23 cellular contexts compared by ENCODE assay signal in the genomic region with DNA sequence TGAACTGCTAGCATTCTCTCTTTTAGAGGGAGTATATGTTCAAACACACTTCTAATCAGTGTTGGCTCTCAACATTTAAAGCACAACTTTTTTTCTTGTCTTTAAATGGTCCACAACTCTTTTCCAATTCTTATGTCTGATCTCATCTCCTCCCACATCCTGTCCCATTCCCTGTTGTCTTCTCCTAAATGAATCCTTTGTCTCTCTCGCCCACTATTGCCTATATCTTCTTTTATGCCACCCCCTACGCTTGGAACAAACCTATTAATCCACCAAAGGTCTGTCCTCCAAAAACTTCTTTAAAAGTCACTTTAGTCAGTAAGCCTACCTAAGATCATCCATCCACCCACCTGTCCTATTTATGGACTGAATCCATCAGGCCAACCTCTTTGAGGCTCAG.
DNase-seq lines count a peak whose midpoint lies in the region; ATAC-seq and TF ChIP-seq lines count a peak whose summit lies in the region.
"Had no signal": no experiment of that assay in that cellular context is flagged by ENCODE, and none has a peak within 500 bp of the region (broad histone marks: within the 10 kb centered on the region; RNA-seq: fewer than 3 reads in every experiment).

No MANE protein-coding gene starts in this region.

- no peak overlapping the region for H3K4me3 ChIP-seq in mammary epithelial cell (replicated peaks in 1 of 3; ENCODE audit: insufficient read depth in 1 of 3, low read depth in 2 of 3, low read length in 3 of 3)
- no peak overlapping the region for H3K4me3 ChIP-seq in dorsolateral prefrontal cortex
- H3K4me3 ChIP-seq: MG63, PC-9 had no signal

- H3K27ac ChIP-seq in mammary epithelial cell (ENCODE audit: insufficient read depth, low read depth, low read length) (no peak overlapping the region), dorsolateral prefrontal cortex (peak overlapping the region in 51 of 59 donors; percentile 20 to 96 (median 90))
- H3K27ac ChIP-seq: 22Rv1, PC-9 had no signal

- DNase-seq in mammary epithelial cell (no peak), MCF 10A (ENCODE audit: unreplicated experiment) (no peak), dorsolateral prefrontal cortex (no peak), neural crest cell (ENCODE audit: low read depth, low spot score) (no peak), UCSD-AML1 (lab: John Stamatoyannopoulos, UW; ENCODE audit: unreplicated experiment) (no peak), left ventricle myocardium superior (no peak), SHP77 treated with DMSO at 0.1 percent for 48 hours (lab: John Stamatoyannopoulos, UW) (no peak)
- DNase-seq: BE2C; Calu3; CD8-positive, alpha-beta memory T cell; DMS79 treated with DMSO at 0.1 percent for 48 hours; GF-D8; HFFc6; KBM-7; MG63; NCI-H1694; NCI-H2029 treated with DMSO at 0.1 percent for 48 hours; NCI-H446 treated with DMSO at 0.1 percent for 48 hours; NCI-H526; PC-9 had no signal

- H3K4me1 Mint-ChIP-seq in MCF 10A (ENCODE audit: insufficient read depth, unreplicated experiment) (peaks cover 5% of the 10 kb centered on the region), neural crest cell (peaks cover 63% of the 10 kb centered on the region)

- CTCF ChIA-PET in mammary epithelial cell (lab: Charles Lee; ENCODE audit: low non-redundant PET) (no interaction called here), MCF 10A (lab: Yijun Ruan, JAX) (no interaction called here)

- 48% methylated on average over 2 of the region's 2 CpGs for WGBS in mammary epithelial cell (ENCODE audit: low coverage, missing lambda C conversion rate)

- H3K27me3 Mint-ChIP-seq in MCF 10A (ENCODE audit: insufficient read depth, unreplicated experiment) (no peaks in the 10 kb centered on the region), neural crest cell (ENCODE audit: low read depth) (no peaks in the 10 kb centered on the region)
- H3K27me3 Mint-ChIP-seq: CD8-positive, alpha-beta memory T cell had no signal

- H3K27me3 ChIP-seq in mammary epithelial cell (ENCODE audit: insufficient read depth, low read length): no peaks in the 10 kb centered on the region
- no peaks in the 10 kb centered on the region for H3K27me3 ChIP-seq in dorsolateral prefrontal cortex
- H3K27me3 ChIP-seq: BE2C, MG63 had no signal

- H3K9me3 ChIP-seq in mammary epithelial cell (replicated peaks; ENCODE audit: insufficient read depth, low read length): no peaks in the 10 kb centered on the region
- H3K9me3 ChIP-seq: BE2C, MG63 had no signal

- peaks cover 10% of the 10 kb centered on the region for H3K4me1 ChIP-seq in mammary epithelial cell (ENCODE audit: insufficient read depth, low read length)
- H3K4me1 ChIP-seq: BE2C had no signal

- H3K27ac Mint-ChIP-seq in MCF 10A (ENCODE audit: low read depth, unreplicated experiment) (no peak overlapping the region), neural crest cell (ENCODE audit: unreplicated experiment) (peak overlapping the region; percentile 91)
- H3K27ac Mint-ChIP-seq: CD14-positive monocyte, HFFc6 had no signal

- no peaks in the 10 kb centered on the region for H3K36me3 Mint-ChIP-seq in MCF 10A (ENCODE audit: insufficient read depth, unreplicated experiment)
- no peaks in the 10 kb centered on the region for H3K36me3 Mint-ChIP-seq in neural crest cell (ENCODE audit: low read depth)

- intact Hi-C loops in mammary epithelial cell (cut with micrococcal nuclease): no loop called here
- intact Hi-C loops in MCF 10A (cut with micrococcal nuclease): no loop called here
- intact Hi-C loops in dorsolateral prefrontal cortex (cut with DNase I): no loop called here
- intact Hi-C loops in left ventricle myocardium superior (cut with micrococcal nuclease): no loop called here

- H3K9ac ChIP-seq in mammary epithelial cell (ENCODE audit: insufficient read depth, low read length): no peak overlapping the region

- no peaks in the 10 kb centered on the region for H3K79me2 ChIP-seq in mammary epithelial cell (ENCODE audit: insufficient read depth, low read length)

- no peaks in the 10 kb centered on the region for H3K36me3 ChIP-seq in mammary epithelial cell (ENCODE audit: insufficient read depth, low read length)
- H3K36me3 ChIP-seq: BE2C, MG63 had no signal

- H3K9me3 Mint-ChIP-seq in MCF 10A (ENCODE audit: unreplicated experiment) (no peaks in the 10 kb centered on the region), neural crest cell (no peaks in the 10 kb centered on the region)
- H3K9me3 Mint-ChIP-seq: CD8-positive, alpha-beta memory T cell; HFFc6 had no signal

- H2AFZ ChIP-seq in mammary epithelial cell (ENCODE audit: low read depth, low read length): no peak overlapping the region
- H2AFZ ChIP-seq: PC-9 had no signal

- H4K20me1 ChIP-seq in mammary epithelial cell (ENCODE audit: insufficient read depth, low read length): no peaks in the 10 kb centered on the region

- POLR2A ChIA-PET in MCF 10A (lab: Yijun Ruan, JAX): no interaction called here

- TF ChIP-seq CTCF in mammary epithelial cell (conservative IDR thresholded peaks at IDR 0.05 in 1 of 2, IDR thresholded peaks at IDR 0.05 in 1 of 2; ENCODE audit: extremely low read depth in 1 of 2, insufficient read depth in 1 of 2, low read depth in 1 of 2, low read length in 2 of 2): no peak
- TF ChIP-seq CTCF in MCF 10A (IDR thresholded peaks at IDR 0.05; ENCODE audit: unreplicated experiment): no peak
- TF ChIP-seq CTCF in dorsolateral prefrontal cortex (IDR thresholded peaks at IDR 0.05 in 54 of 56, conservative IDR thresholded peaks at IDR 0.05 in 2 of 56; ENCODE audit: low read depth in 1 of 56, partially characterized antibody in 56 of 56): no peak
- no peak for TF ChIP-seq CTCF in neural crest cell (conservative IDR thresholded peaks at IDR 0.05)

- H3K4me2 ChIP-seq in mammary epithelial cell (ENCODE audit: insufficient read depth, low read depth, low read length): peak overlapping the region; percentile 28
- H3K4me2 ChIP-seq: PC-9 had no signal

- in situ Hi-C loops in mammary epithelial cell (cut with MboI; ENCODE audit: low sequenced_read_pairs in 2 of 2): no loop called here

- ATAC-seq in left ventricle myocardium superior: no peak
- ATAC-seq: Right ventricle myocardium inferior had no signal

- BruUV-seq in mammary epithelial cell (replicated peaks; lab: Mats Ljungman, UMichigan) (no TSS peak), MCF 10A (replicated peaks; lab: Mats Ljungman, UMichigan) (no TSS peak)

- H3K4me3 Mint-ChIP-seq in MCF 10A (ENCODE audit: unreplicated experiment) (no peak overlapping the region), neural crest cell (peak overlapping the region; percentile 18)
- H3K4me3 Mint-ChIP-seq: CD14-positive monocyte; CD8-positive, alpha-beta memory T cell; HFFc6 had no signal

- dilution Hi-C loops in mammary epithelial cell (cut with HindIII; ENCODE audit: low sequenced_read_pairs): no loop called here
